In genomic region chr7:140525741-140526140, GRCh38 we compare ENCODE assay signal across 11 cellular contexts. TPM values are rescaled to one million over a fixed set of nuclear protein-coding genes. Genes with fewer than 3 reads are reported as not detected.
A peak's percentile ranks its signal among the peaks of the same experiment; 100 is the strongest.
DNase-seq lines count a peak whose midpoint lies in the region; ATAC-seq lines count a peak whose summit lies in the region.
"Had no signal": no experiment of that assay in that cellular context is flagged by ENCODE, and none has a peak within 500 bp of the region (broad histone marks: within the 10 kb centered on the region; RNA-seq: fewer than 3 reads in every experiment).

No MANE protein-coding gene starts in this region.

- H3K9me3 ChIP-seq in CD4-positive, alpha-beta memory T cell (ENCODE audit: control insufficient read depth in 1 of 2, low read length in 2 of 2), result no peaks in the 10 kb centered on the region
- no peaks in the 10 kb centered on the region for H3K9me3 ChIP-seq in aorta (ENCODE audit: control insufficient read depth, low read length)
- H3K9me3 ChIP-seq: prostate gland had no signal

- H3K27me3 ChIP-seq in CD4-positive, alpha-beta memory T cell (ENCODE audit: insufficient read depth, low read length), result no peaks in the 10 kb centered on the region
- H3K27me3 ChIP-seq in aorta (ENCODE audit: control insufficient read depth in 1 of 2, insufficient read depth in 2 of 2, low read length in 1 of 2), result no peaks in the 10 kb centered on the region

- peaks cover 0 to 3% of the 10 kb centered on the region in 2 donors for H3K27me3 Mint-ChIP-seq in CD4-positive, alpha-beta memory T cell
- H3K27me3 Mint-ChIP-seq in activated T-cell treated with anti-CD3 and anti-CD28 coated beads, Interleukin-2, amount 50 U/mL, for 24 hours, result no peaks in the 10 kb centered on the region

- peak; percentile 37 to 57 (median 40) for DNase-seq in CD4-positive, alpha-beta memory T cell
- peak; percentile 49 for DNase-seq in HPDE6-E6E7 (ENCODE audit: extremely low spot score)
- DNase-seq in activated T-cell treated with anti-CD3 and anti-CD28 coated beads, Interleukin-2, amount 50 U/mL, for 24 hours, result peak; percentile 47
- peak; percentile 59 for DNase-seq in kidney tubule cell (ENCODE audit: low spot score)
- no peak for DNase-seq in aorta
- no peak for DNase-seq in G401 (ENCODE audit: low spot score)
- DNase-seq: DMS153; stimulated activated naive B cell treated with anti-CD40 and anti-IgM and Interleukin-4, amounts not matched to agents 10 μg/mL and 1 μg/mL and 100 μg/mL, for 72 hours had no signal

- in situ Hi-C loops in G401 (cut with HindIII; ENCODE audit: low sequenced_read_pairs), result no loop called here

- H3K27ac ChIP-seq in CD4-positive, alpha-beta memory T cell (ENCODE audit: low read depth, low read length), result no peak overlapping the region
- no peak overlapping the region for H3K27ac ChIP-seq in aorta (ENCODE audit: low read depth in 1 of 2, low read length in 2 of 2)
- H3K27ac ChIP-seq: prostate gland had no signal

- H3K9me3 Mint-ChIP-seq in CD4-positive, alpha-beta memory T cell, result peaks cover 0 to 3% (median 0%) of the 10 kb centered on the region in 8 donors
- H3K9me3 Mint-ChIP-seq in activated T-cell treated with anti-CD3 and anti-CD28 coated beads, Interleukin-2, amount 50 U/mL, for 24 hours, result no peaks in the 10 kb centered on the region
- H3K9me3 Mint-ChIP-seq: stimulated activated naive B cell treated with anti-CD40 and anti-IgM and Interleukin-4, amounts not matched to agents 10 μg/mL and 1 μg/mL and 100 μg/mL, for 72 hours had no signal

- no peak overlapping the region for H3K4me3 ChIP-seq in CD4-positive, alpha-beta memory T cell (ENCODE audit: low read length in 2 of 2)
- H3K4me3 ChIP-seq in aorta (ENCODE audit: low read length in 2 of 2), result no peak overlapping the region
- H3K4me3 ChIP-seq: prostate gland had no signal

- peak overlapping the region in 6 of 7 donors; percentile 64 to 82 (median 74) for H3K27ac Mint-ChIP-seq in CD4-positive, alpha-beta memory T cell
- no peak overlapping the region for H3K27ac Mint-ChIP-seq in activated T-cell treated with anti-CD3 and anti-CD28 coated beads, Interleukin-2, amount 50 U/mL, for 24 hours
- H3K27ac Mint-ChIP-seq: stimulated activated naive B cell treated with anti-CD40 and anti-IgM and Interleukin-4, amounts not matched to agents 10 μg/mL and 1 μg/mL and 100 μg/mL, for 72 hours had no signal

- intact Hi-C loops in CD4-positive, alpha-beta memory T cell (cut with micrococcal nuclease), result no loop called here
- intact Hi-C loops in aorta (cut with DNase I), result no loop called here

- H3K4me1 ChIP-seq in CD4-positive, alpha-beta memory T cell (ENCODE audit: insufficient read depth, low read length), result peaks cover 18% of the 10 kb centered on the region
- H3K4me1 ChIP-seq in aorta (ENCODE audit: control insufficient read depth in 1 of 2, insufficient read depth in 2 of 2, low read length in 2 of 2), result no peaks in the 10 kb centered on the region
- H3K4me1 ChIP-seq: prostate gland had no signal

- POLR2A ChIA-PET in CD4-positive, alpha-beta memory T cell (lab: Charles Lee; ENCODE audit: partially characterized antibody), result no interaction called here

- CTCF ChIA-PET in CD4-positive, alpha-beta memory T cell (lab: Charles Lee; ENCODE audit: partially characterized antibody), result no interaction called here

- no peaks in the 10 kb centered on the region for H3K36me3 Mint-ChIP-seq in CD4-positive, alpha-beta memory T cell
- H3K36me3 Mint-ChIP-seq in activated T-cell treated with anti-CD3 and anti-CD28 coated beads, Interleukin-2, amount 50 U/mL, for 24 hours (ENCODE audit: low read depth), result no peaks in the 10 kb centered on the region
- H3K36me3 Mint-ChIP-seq: stimulated activated naive B cell treated with anti-CD40 and anti-IgM and Interleukin-4, amounts not matched to agents 10 μg/mL and 1 μg/mL and 100 μg/mL, for 72 hours had no signal

- H3K4me1 Mint-ChIP-seq in CD4-positive, alpha-beta memory T cell, result peaks cover 16 to 27% (median 19%) of the 10 kb centered on the region in 4 donors
- peaks cover 28% of the 10 kb centered on the region for H3K4me1 Mint-ChIP-seq in activated T-cell treated with anti-CD3 and anti-CD28 coated beads, Interleukin-2, amount 50 U/mL, for 24 hours (ENCODE audit: low read depth)

- no peaks in the 10 kb centered on the region for H3K36me3 ChIP-seq in CD4-positive, alpha-beta memory T cell (ENCODE audit: insufficient read depth, low read length)
- H3K36me3 ChIP-seq in aorta (ENCODE audit: control insufficient read depth in 1 of 2, insufficient read depth in 2 of 2, low read length in 1 of 2), result no peaks in the 10 kb centered on the region
- H3K36me3 ChIP-seq: prostate gland had no signal

- H3K4me3 Mint-ChIP-seq in CD4-positive, alpha-beta memory T cell, result peak overlapping the region in 7 of 8 donors; percentile 28 to 73 (median 57)
- H3K4me3 Mint-ChIP-seq in activated T-cell treated with anti-CD3 and anti-CD28 coated beads, Interleukin-2, amount 50 U/mL, for 24 hours, result no peak overlapping the region
- H3K4me3 Mint-ChIP-seq: stimulated activated naive B cell treated with anti-CD40 and anti-IgM and Interleukin-4, amounts not matched to agents 10 μg/mL and 1 μg/mL and 100 μg/mL, for 72 hours had no signal

- 84 to 87% methylated on average over 10 of the region's 10 CpGs for WGBS in aorta, 2 donors

- ATAC-seq in HG03175 (IDR thresholded peaks at IDR 0.05; ENCODE audit: unreplicated experiment), result no peak
- ATAC-seq in aorta (ENCODE audit: low FRiP score), result no peak
- no peak for ATAC-seq in HG03196 (IDR thresholded peaks at IDR 0.05; ENCODE audit: unreplicated experiment)
- ATAC-seq: stimulated activated naive B cell treated with anti-CD40 and anti-IgM and Interleukin-4, amounts not matched to agents 10 μg/mL and 1 μg/mL and 100 μg/mL, for 72 hours had no signal

RNA-seq across cellular contexts. Expression of gene MKRN1, which starts 46.4 kb away (rescaled TPM):
- 100 to 1,000 TPM; 140 to 156 TPM for total RNA-seq in CD4-positive, alpha-beta memory T cell
- polyA plus RNA-seq in CD4-positive, alpha-beta memory T cell, result 100 to 1,000 TPM; 131 to 146 TPM
- total RNA-seq in aorta, result 10 to 100 TPM; 68.5 to 69.2 TPM
- 10 to 100 TPM; 51.2 to 51.8 TPM for polyA plus RNA-seq in aorta
- total RNA-seq in G401 (2014; rRNA removed; shearing (Covaris generic)), result 54.2 and 81.9 TPM in 2 replicates

Comparison
In these comparisons a context has a peak if more than half of its experiments do, and no peak if none do; other contexts are left out.
1. DNase-seq: peak in CD4-positive, alpha-beta memory T cell (5 of 5), HPDE6-E6E7 (single experiment), activated T-cell treated with anti-CD3 and anti-CD28 coated beads, Interleukin-2, amount 50 U/mL, for 24 hours (single experiment) and kidney tubule cell (single experiment); none in aorta (0 of 2) and G401 (single experiment).